ENCODE assay signal across 18 cellular contexts in the genomic region with DNA sequence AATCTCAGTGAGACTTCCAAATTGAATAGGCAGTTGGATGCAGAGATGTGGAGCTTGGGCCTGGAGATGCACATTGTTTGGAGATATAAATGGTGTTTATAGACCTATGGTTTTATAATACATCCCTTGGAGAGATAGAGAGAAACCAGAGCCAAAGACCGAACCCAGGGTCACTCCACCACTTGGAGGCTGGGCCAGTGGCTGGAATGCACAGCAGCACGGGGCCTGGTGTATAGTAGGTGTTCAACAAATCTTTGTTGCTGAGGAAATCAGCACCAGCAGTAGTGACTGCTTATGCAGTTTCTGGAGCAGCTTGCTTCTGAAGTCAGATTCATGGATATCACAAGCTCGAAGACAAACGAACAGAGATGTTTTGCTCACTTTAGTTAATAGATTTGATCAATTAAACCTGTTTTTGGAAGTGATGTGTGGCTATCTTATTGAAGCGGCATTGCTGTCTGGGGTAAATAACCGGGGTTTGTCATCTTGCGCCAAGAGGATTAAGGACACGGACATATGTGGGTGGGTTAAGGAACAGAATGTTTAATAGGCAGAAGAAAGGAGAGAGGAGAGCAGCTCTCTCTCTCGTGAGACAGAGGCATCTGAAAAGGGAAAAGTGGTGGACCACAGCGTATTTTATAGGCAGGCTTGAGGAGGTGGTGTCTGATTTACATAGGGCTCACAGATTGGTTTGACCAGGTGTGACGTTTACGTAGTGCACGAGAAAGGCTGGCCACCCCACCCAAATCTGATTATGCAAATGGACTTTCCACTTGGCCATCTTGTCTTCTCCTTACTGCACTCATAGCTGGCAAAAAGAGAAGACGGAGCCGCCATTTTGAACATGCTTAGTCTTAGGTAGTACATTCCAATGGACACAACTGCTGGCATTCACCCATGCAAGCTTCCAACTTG. TPM values are rescaled to one million over a fixed set of nuclear protein-coding genes. Genes with fewer than 3 reads are reported as not detected.
DNase-seq lines count a peak whose midpoint lies in the region; ATAC-seq and TF ChIP-seq lines count a peak whose summit lies in the region.
"Had no signal": no experiment of that assay in that cellular context is flagged by ENCODE, and none has a peak within 500 bp of the region (broad histone marks: within the 10 kb centered on the region; RNA-seq: fewer than 3 reads in every experiment).

No MANE protein-coding gene starts in this region.

- H3K9me3 ChIP-seq in BE2C = no peaks in the 10 kb centered on the region
- no peaks in the 10 kb centered on the region for H3K9me3 ChIP-seq in endodermal cell (ENCODE audit: control insufficient read depth, low read length)
- no peaks in the 10 kb centered on the region for H3K9me3 ChIP-seq in liver (ENCODE audit: control insufficient read depth in 4 of 4, low read length in 3 of 4)
- H3K9me3 ChIP-seq in Caco-2 = no peaks in the 10 kb centered on the region

- H3K27ac ChIP-seq in endodermal cell (ENCODE audit: low read depth, low read length) (no peak overlapping the region), liver (ENCODE audit: low read depth in 1 of 2, low read length in 2 of 2) (peak overlapping the region in 1 of 2 donors; percentile 25)
- H3K27ac ChIP-seq: C4-2B, GM23248 had no signal

- intact Hi-C loops in Caco-2 (cut with micrococcal nuclease; ENCODE audit: unreplicated experiment) = loop anchor here (5.0 to 10.0 kb wide), 2 partner anchors 38 to 85 kb away; no protein-coding TSS in a partner anchor

- H3K36me3 Mint-ChIP-seq in endodermal cell (ENCODE audit: low read depth) = no peaks in the 10 kb centered on the region
- H3K36me3 Mint-ChIP-seq in Caco-2 (ENCODE audit: insufficient read depth, unreplicated experiment) = peaks cover 15% of the 10 kb centered on the region

- no TSS peak for BruUV-seq in Caco-2 (replicated peaks; lab: Mats Ljungman, UMichigan)

- H3K27me3 ChIP-seq in BE2C (no peaks in the 10 kb centered on the region), endodermal cell (ENCODE audit: control insufficient read depth, insufficient read depth, low read length, poor library complexity, severe bottlenecking) (no peaks in the 10 kb centered on the region), liver (ENCODE audit: control insufficient read depth in 4 of 4, insufficient read depth in 4 of 4, low read length in 3 of 4) (no peaks in the 10 kb centered on the region), Caco-2 (replicated peaks; ENCODE audit: control insufficient read depth, insufficient read depth, low read length) (no peaks in the 10 kb centered on the region)

- POLR2A ChIA-PET in Caco-2 (lab: Charles Lee) = no interaction called here

- CTCF ChIA-PET in Caco-2 (lab: Charles Lee) = interaction anchor here (0.6 to 2.1 kb wide), 2 partner anchors 11 to 35 kb away, joined by 5 to 10 read pairs; no protein-coding TSS in a partner anchor

- H3K4me1 ChIP-seq in BE2C (no peaks in the 10 kb centered on the region), endodermal cell (ENCODE audit: control insufficient read depth, insufficient read depth, low read length) (no peaks in the 10 kb centered on the region), liver (ENCODE audit: control insufficient read depth in 4 of 4, insufficient read depth in 4 of 4, low read length in 3 of 4) (peaks cover 0 to 6% (median under 1%) of the 10 kb centered on the region in 4 donors), Caco-2 (peaks cover 21% of the 10 kb centered on the region)

- no peak for ATAC-seq in HG02870 (IDR thresholded peaks at IDR 0.05; ENCODE audit: unreplicated experiment)
- ATAC-seq: HCT116 had no signal

- H3K4me1 Mint-ChIP-seq in endodermal cell = peaks cover 7% of the 10 kb centered on the region
- peaks cover 15% of the 10 kb centered on the region for H3K4me1 Mint-ChIP-seq in Caco-2 (ENCODE audit: low read depth, unreplicated experiment)

- 92 to 98% methylated on average over 14 to 15 of the region's 15 CpGs for WGBS in endodermal cell (ENCODE audit: insufficient coverage in 1 of 2, insufficient read length in 1 of 2), 2 experiments
- 38% methylated on average over 15 of the region's 15 CpGs for WGBS in liver

- H3K4me3 ChIP-seq in BE2C (ENCODE audit: low read depth, low read length) (no peak overlapping the region), endodermal cell (ENCODE audit: low read length) (no peak overlapping the region), liver (ENCODE audit: low read depth in 1 of 3, low read length in 3 of 3) (no peak overlapping the region), Caco-2 (ENCODE audit: low read depth, low read length) (no peak overlapping the region)
- H3K4me3 ChIP-seq: GM23248 had no signal

- TF ChIP-seq CTCF in BE2C (IDR thresholded peaks at IDR 0.05; ENCODE audit: low read depth, low read length) (no peak), endodermal cell (conservative IDR thresholded peaks at IDR 0.05) (no peak), liver (IDR thresholded peaks at IDR 0.05; ENCODE audit: low read depth, low read length, missing input control) (no peak), Caco-2 (IDR thresholded peaks at IDR 0.05; ENCODE audit: insufficient read depth in 1 of 2, low read depth in 1 of 2, low read length in 1 of 2, severe bottlenecking in 1 of 2, unreplicated experiment in 1 of 2) (no peak)

- no peaks in the 10 kb centered on the region for H3K9me3 Mint-ChIP-seq in endodermal cell
- no peaks in the 10 kb centered on the region for H3K9me3 Mint-ChIP-seq in Caco-2 (ENCODE audit: unreplicated experiment)
- H3K9me3 Mint-ChIP-seq: CD4-positive, alpha-beta T cell had no signal

- H3K27ac Mint-ChIP-seq in endodermal cell (no peak overlapping the region), Caco-2 (ENCODE audit: unreplicated experiment) (no peak overlapping the region)
- H3K27ac Mint-ChIP-seq: CD4-positive, alpha-beta T cell had no signal

- H3K36me3 ChIP-seq in BE2C = no peaks in the 10 kb centered on the region
- H3K36me3 ChIP-seq in endodermal cell (ENCODE audit: control insufficient read depth, insufficient read depth, low read length) = no peaks in the 10 kb centered on the region
- peaks cover 1 to 30% (median 19%) of the 10 kb centered on the region in 4 donors for H3K36me3 ChIP-seq in liver (ENCODE audit: control insufficient read depth in 4 of 4, insufficient read depth in 3 of 4, low read depth in 1 of 4, low read length in 3 of 4)
- no peaks in the 10 kb centered on the region; the same call in 1 of the 2 replicates for H3K36me3 ChIP-seq in Caco-2 (ENCODE audit: control insufficient read depth, insufficient read depth, low read length)

- DNase-seq in BE2C = peak; percentile 34
- peak; percentile 71 for DNase-seq in SK-N-DZ (ENCODE audit: low spot score)
- peak; percentile 21 for DNase-seq in endodermal cell
- DNase-seq in T1000 (lab: John Stamatoyannopoulos, UW) = no peak
- no peak for DNase-seq in Caco-2
- DNase-seq: ACHN; CD4-positive, alpha-beta T cell; DMS153; DMS79; GDM1; GM23248 had no signal

- TF ChIP-seq RAD21 in liver (IDR thresholded peaks at IDR 0.05) = no peak

- H3K27me3 Mint-ChIP-seq in endodermal cell (ENCODE audit: insufficient read depth) (peaks cover 6% of the 10 kb centered on the region), Caco-2 (ENCODE audit: insufficient read depth, unreplicated experiment) (no peaks in the 10 kb centered on the region)
- H3K27me3 Mint-ChIP-seq: CD4-positive, alpha-beta T cell had no signal

- H3K9ac ChIP-seq in endodermal cell (ENCODE audit: extremely low read depth, low read length, poor library complexity, severe bottlenecking) = no peak overlapping the region
- no peak overlapping the region for H3K9ac ChIP-seq in liver (ENCODE audit: low read depth in 1 of 2, low read length in 2 of 2)
- H3K9ac ChIP-seq: GM23248 had no signal

- H3K4me3 Mint-ChIP-seq in endodermal cell (no peak overlapping the region), Caco-2 (ENCODE audit: unreplicated experiment) (no peak overlapping the region)
- H3K4me3 Mint-ChIP-seq: CD4-positive, alpha-beta T cell had no signal

TF ChIP-seq in liver, 16 proteins besides CTCF, POLR2A, EP300 and RAD21 (continues in another document):
- TF ChIP-seq, protein P1, sequence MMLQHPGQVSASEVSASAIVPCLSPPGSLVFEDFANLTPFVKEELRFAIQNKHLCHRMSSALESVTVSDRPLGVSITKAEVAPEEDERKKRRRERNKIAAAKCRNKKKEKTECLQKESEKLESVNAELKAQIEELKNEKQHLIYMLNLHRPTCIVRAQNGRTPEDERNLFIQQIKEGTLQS (IDR thresholded peaks at IDR 0.05) = no peak
- peak in 1 of 2 donors; percentile 35 for TF ChIP-seq JUND (IDR thresholded peaks at IDR 0.05)
- TF ChIP-seq SP1 (IDR thresholded peaks at IDR 0.05) = no peak
- no peak for TF ChIP-seq NR2F2 (IDR thresholded peaks at IDR 0.05)
- TF ChIP-seq HNF4A (conservative IDR thresholded peaks at IDR 0.05) = peak; percentile 42 to 60
- TF ChIP-seq GABPA (IDR thresholded peaks at IDR 0.05 in 1 of 2, conservative IDR thresholded peaks at IDR 0.05 in 1 of 2) = no peak
- TF ChIP-seq TAF1 (conservative IDR thresholded peaks at IDR 0.05) = peak; percentile 44
- TF ChIP-seq, protein P2, sequence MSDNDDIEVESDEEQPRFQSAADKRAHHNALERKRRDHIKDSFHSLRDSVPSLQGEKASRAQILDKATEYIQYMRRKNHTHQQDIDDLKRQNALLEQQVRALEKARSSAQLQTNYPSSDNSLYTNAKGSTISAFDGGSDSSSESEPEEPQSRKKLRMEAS (IDR thresholded peaks at IDR 0.05) = no peak

RNA-seq across cellular contexts. Expression of a gene that starts 11.1 kb away (rescaled TPM):
- not detected for polyA plus RNA-seq in BE2C (2012; ENCODE audit: insufficient read depth, insufficient read length, low read depth)
- not detected in 2 replicates for polyA plus RNA-seq in SK-N-DZ (2014; cell fraction: cytosol; rRNA removed)
- polyA plus RNA-seq in SK-N-DZ (2014; cell fraction: nucleus; rRNA removed) = 0.61 TPM in 1 of 2 replicates, not detected in the other
- total RNA-seq in endodermal cell = under 1 TPM; 0.82 to 0.86 TPM
- 1.1 TPM for polyA plus RNA-seq in endodermal cell (2013, experiment 1 of 2)
- polyA plus RNA-seq in endodermal cell (2013, experiment 2 of 2) = 1.5 TPM
- 1,000 to 10,000 TPM; 1,174 to 2,873 TPM for total RNA-seq in liver
- over 10,000 TPM in 1 of 2 donors, 1,000 to 10,000 TPM in 1; 5,034 to 10,329 TPM for polyA plus RNA-seq in liver
- 255 and 258 TPM in 2 replicates for total RNA-seq in Caco-2 (2022)
- total RNA-seq: CD4-positive, alpha-beta T cell; Daoy; GM23248 had no signal

RNA-seq across cellular contexts. Expression of a gene that starts 22.4 kb away (rescaled TPM):
- polyA plus RNA-seq in BE2C (2012; ENCODE audit: insufficient read depth, insufficient read length, low read depth) = 0.65 TPM
- not detected in 2 replicates for polyA plus RNA-seq in SK-N-DZ (2014; cell fraction: cytosol; rRNA removed)
- not detected in 2 replicates for polyA plus RNA-seq in SK-N-DZ (2014; cell fraction: nucleus; rRNA removed)
- total RNA-seq in endodermal cell (not detected), liver (not detected), Caco-2 (2022) (not detected in 2 replicates)
- not detected for polyA plus RNA-seq in endodermal cell (2013, experiment 1 of 2)
- polyA plus RNA-seq in endodermal cell (2013, experiment 2 of 2) = not detected
- not detected for polyA plus RNA-seq in liver
- total RNA-seq: CD4-positive, alpha-beta T cell; Daoy; GM23248; H4 had no signal
- polyA plus RNA-seq: BJ, GM23248 had no signal

RNA-seq across cellular contexts. Expression of a gene that starts 23.4 kb away (rescaled TPM):
- polyA plus RNA-seq in BE2C (2012; ENCODE audit: insufficient read depth, insufficient read length, low read depth) = not detected
- polyA plus RNA-seq in SK-N-DZ (2014; cell fraction: cytosol; rRNA removed) = not detected in 2 replicates
- not detected in 2 replicates for polyA plus RNA-seq in SK-N-DZ (2014; cell fraction: nucleus; rRNA removed)
- total RNA-seq in endodermal cell (not detected), liver (under 1 TPM; 0.14 to 0.17 TPM), Caco-2 (2022) (2.5 and 2.7 TPM in 2 replicates)
- polyA plus RNA-seq in endodermal cell (2013, experiment 1 of 2) = not detected
- polyA plus RNA-seq in endodermal cell (2013, experiment 2 of 2) = 0.17 TPM
- polyA plus RNA-seq in liver = under 1 TPM; 0.21 to 0.28 TPM
- total RNA-seq: CD4-positive, alpha-beta T cell; Daoy; GM23248; H4 had no signal
- polyA plus RNA-seq: BJ, GM23248 had no signal

Comparison
In these comparisons a context has a peak if more than half of its experiments do, and no peak if none do; other contexts are left out.
1. DNase-seq: peak in BE2C (single experiment), SK-N-DZ (single experiment) and endodermal cell (single experiment); none in T1000 (single experiment) and Caco-2 (0 of 2).
2. RNA of a gene that starts 11.1 kb away (total RNA-seq): 1,174 to 2,873 TPM in liver and 255 to 258 TPM in Caco-2; 0.82 to 0.86 TPM in endodermal cell; every median in the first group is over 100 times any median in the second.